13 cellular contexts compared by ENCODE assay signal in genomic region chr6:57252975-57253374, GRCh38. TPM values are rescaled to one million over a fixed set of nuclear protein-coding genes. Genes with fewer than 3 reads are reported as not detected.
A peak's percentile ranks its signal among the peaks of the same experiment; 100 is the strongest.
DNase-seq lines count a peak whose midpoint lies in the region; ATAC-seq and TF ChIP-seq lines count a peak whose summit lies in the region.
"Had no signal": no experiment of that assay in that cellular context is flagged by ENCODE, and none has a peak within 500 bp of the region (broad histone marks: within the 10 kb centered on the region; RNA-seq: fewer than 3 reads in every experiment).

No MANE protein-coding gene starts in this region.

- H3K9ac ChIP-seq in skeletal muscle tissue (ENCODE audit: low read depth in 1 of 3, low read length in 3 of 3) = no peak overlapping the region
- H3K9ac ChIP-seq: BLaER1 had no signal

- H3K27ac ChIP-seq in skeletal muscle tissue (ENCODE audit: low read depth, low read length) = peak overlapping the region; percentile 31
- H3K27ac ChIP-seq: BLaER1 had no signal

- H3K9me3 ChIP-seq in skeletal muscle tissue (ENCODE audit: control insufficient read depth in 3 of 3, low read length in 3 of 3) = no peaks in the 10 kb centered on the region
- H3K9me3 ChIP-seq: BLaER1 had no signal

- DNase-seq in ELR (ENCODE audit: low read depth) (peak; percentile 42), astrocyte of the spinal cord (ENCODE audit: low read depth, low spot score) (peak; percentile 71), left kidney (ENCODE audit: low read depth, low spot score) (peak; percentile 19), SK-N-DZ (ENCODE audit: low spot score) (no peak)
- no peak for DNase-seq in activated CD4-positive, alpha-beta T cell treated with anti-CD3 and anti-CD28 coated beads for 1 hour
- DNase-seq: amniotic stem cell; NCI-H1694; NCI-H524 treated with DMSO at 0.1 percent for 48 hours; stimulated activated CD4-positive, alpha-beta T cell treated with anti-CD3 and anti-CD28 coated beads, Interleukin-15, amount 100 ng/mL, for 24 hours had no signal

- H3K27me3 ChIP-seq in skeletal muscle tissue (ENCODE audit: control insufficient read depth in 3 of 3, insufficient read depth in 3 of 3, low read length in 3 of 3) = no peaks in the 10 kb centered on the region
- H3K27me3 ChIP-seq: BLaER1 had no signal

- no peak for ATAC-seq in GM19467 (IDR thresholded peaks at IDR 0.05; ENCODE audit: unreplicated experiment)
- no peak for ATAC-seq in HG03025 (IDR thresholded peaks at IDR 0.05; ENCODE audit: low FRiP score, unreplicated experiment)

- in situ Hi-C loops in astrocyte of the spinal cord (cut with HindIII; ENCODE audit: low sequenced_read_pairs) = no loop called here

- peaks cover 3 to 7% (median 5%) of the 10 kb centered on the region in 3 donors for H3K4me1 ChIP-seq in skeletal muscle tissue (ENCODE audit: control insufficient read depth in 3 of 3, insufficient read depth in 3 of 3, low read length in 3 of 3)
- H3K4me1 ChIP-seq: BLaER1 had no signal

- H3K36me3 ChIP-seq in skeletal muscle tissue (ENCODE audit: control insufficient read depth in 3 of 3, insufficient read depth in 3 of 3, low read length in 3 of 3) = no peaks in the 10 kb centered on the region
- H3K36me3 ChIP-seq: BLaER1 had no signal

- no peak overlapping the region for H3K4me3 ChIP-seq in astrocyte of the spinal cord (ENCODE audit: low read depth, low read length)
- H3K4me3 ChIP-seq in skeletal muscle tissue (ENCODE audit: low read length in 3 of 3) = no peak overlapping the region
- H3K4me3 ChIP-seq: BLaER1 had no signal

- TF ChIP-seq CTCF in astrocyte of the spinal cord (IDR thresholded peaks at IDR 0.05; ENCODE audit: low read depth, low read length) = no peak

RNA-seq across cellular contexts. Expression of gene RAB23, which starts 30.9 kb away (rescaled TPM):
- 18.8 TPM for total RNA-seq in skeletal muscle tissue
- 23.2 and 25.0 TPM in 2 replicates for polyA plus RNA-seq in SK-N-DZ (2014; cell fraction: cytosol; rRNA removed)
- polyA plus RNA-seq in SK-N-DZ (2014; cell fraction: nucleus; rRNA removed) = 14.4 TPM in 2 replicates

Comparison
In these comparisons a context has a peak if more than half of its experiments do, and no peak if none do; other contexts are left out.
1. DNase-seq: peak in ELR (single experiment), astrocyte of the spinal cord (single experiment) and left kidney (single experiment); none in activated CD4-positive, alpha-beta T cell treated with anti-CD3 and anti-CD28 coated beads for 1 hour (single experiment) and SK-N-DZ (single experiment).